ENCODE assay signal across 17 cellular contexts in genomic region chr3:94226058-94226457, GRCh38.
DNase-seq lines count a peak whose midpoint lies in the region; ATAC-seq, FAIRE-seq and TF ChIP-seq lines count a peak whose summit lies in the region.
"Had no signal": no experiment of that assay in that cellular context is flagged by ENCODE, and none has a peak within 500 bp of the region (broad histone marks: within the 10 kb centered on the region; RNA-seq: fewer than 3 reads in every experiment).

No MANE protein-coding gene starts in this region.

- intact Hi-C loops in activated CD4-positive, alpha-beta T cell treated with anti-CD3 and anti-CD28 coated beads for 36 hours (cut with DNase I, micrococcal nuclease), result no loop called here
- intact Hi-C loops in pancreas (cut with DNase I), result no loop called here
- intact Hi-C loops in psoas muscle (cut with DNase I), result no loop called here

- CTCF ChIA-PET in activated CD4-positive, alpha-beta T cell treated with anti-CD3 and anti-CD28 coated beads for 36 hours (lab: Charles Lee), result no interaction called here

- no peak overlapping the region for H3K27ac ChIP-seq in pancreas
- H3K27ac ChIP-seq in psoas muscle, result no peak overlapping the region
- H3K27ac ChIP-seq: 22Rv1, gastrocnemius medialis, Peyer's patch, stomach, VCaP had no signal

- peaks cover 5% of the 10 kb centered on the region for H3K4me1 Mint-ChIP-seq in activated CD4-positive, alpha-beta T cell treated with anti-CD3 and anti-CD28 coated beads for 36 hours
- H3K4me1 Mint-ChIP-seq: central memory CD8-positive, alpha-beta T cell had no signal

- H3K36me3 ChIP-seq in pancreas (no peaks in the 10 kb centered on the region), psoas muscle (ENCODE audit: insufficient read depth in 1 of 2, low read depth in 1 of 2) (no peaks in the 10 kb centered on the region)
- H3K36me3 ChIP-seq: gastrocnemius medialis, Peyer's patch, stomach had no signal

- H3K27ac Mint-ChIP-seq in activated CD4-positive, alpha-beta T cell treated with anti-CD3 and anti-CD28 coated beads for 36 hours, result no peak overlapping the region

- H3K9me3 ChIP-seq in pancreas (no peaks in the 10 kb centered on the region), psoas muscle (no peaks in the 10 kb centered on the region)
- H3K9me3 ChIP-seq: gastrocnemius medialis, Peyer's patch had no signal

- H3K36me3 Mint-ChIP-seq in activated CD4-positive, alpha-beta T cell treated with anti-CD3 and anti-CD28 coated beads for 36 hours (ENCODE audit: low read depth), result no peaks in the 10 kb centered on the region

- H3K4me3 Mint-ChIP-seq in activated CD4-positive, alpha-beta T cell treated with anti-CD3 and anti-CD28 coated beads for 36 hours, result no peak overlapping the region
- H3K4me3 Mint-ChIP-seq: central memory CD8-positive, alpha-beta T cell had no signal

- ATAC-seq in activated CD4-positive, alpha-beta T cell treated with anti-CD3 and anti-CD28 coated beads for 36 hours, result peak; percentile 57
- ATAC-seq in pancreas (no peak), psoas muscle (no peak)
- ATAC-seq: gastrocnemius medialis had no signal

- H3K27me3 ChIP-seq in pancreas, result no peaks in the 10 kb centered on the region
- no peaks in the 10 kb centered on the region for H3K27me3 ChIP-seq in psoas muscle (ENCODE audit: insufficient read depth in 3 of 3, low read length in 2 of 3)
- H3K27me3 ChIP-seq: gastrocnemius medialis, Peyer's patch, stomach had no signal

- H3K27me3 Mint-ChIP-seq in activated CD4-positive, alpha-beta T cell treated with anti-CD3 and anti-CD28 coated beads for 36 hours, result peaks cover 3% of the 10 kb centered on the region
- H3K27me3 Mint-ChIP-seq: central memory CD8-positive, alpha-beta T cell had no signal

- in situ Hi-C loops in astrocyte of the cerebellum (cut with HindIII; ENCODE audit: low sequenced_read_pairs), result no loop called here

- POLR2A ChIA-PET in activated CD4-positive, alpha-beta T cell treated with anti-CD3 and anti-CD28 coated beads for 36 hours (lab: Charles Lee), result no interaction called here

- no peak overlapping the region for H3K4me3 ChIP-seq in astrocyte of the cerebellum (ENCODE audit: low read depth, low read length)
- H3K4me3 ChIP-seq in pancreas, result no peak overlapping the region
- H3K4me3 ChIP-seq in psoas muscle, result no peak overlapping the region
- H3K4me3 ChIP-seq: gastrocnemius medialis, Peyer's patch, stomach had no signal

- H3K9me3 Mint-ChIP-seq in activated CD4-positive, alpha-beta T cell treated with anti-CD3 and anti-CD28 coated beads for 36 hours (ENCODE audit: low read depth), result peaks cover 9% of the 10 kb centered on the region

- no peak for DNase-seq in activated CD4-positive, alpha-beta T cell treated with anti-CD3 and anti-CD28 coated beads for 36 hours
- DNase-seq in activated CD4-positive, alpha-beta T cell treated with anti-CD3 and anti-CD28 coated beads for 4 hours, result no peak
- peak; percentile 16 for DNase-seq in astrocyte of the cerebellum (ENCODE audit: low read depth)
- peak; percentile 73 for DNase-seq in iris pigment epithelial cell (ENCODE audit: low read depth)
- DNase-seq in urothelium cell line (ENCODE audit: low spot score), result peak; percentile 44
- DNase-seq in pancreas, result no peak
- no peak for DNase-seq in psoas muscle
- DNase-seq in activated CD8-positive, alpha-beta memory T cell treated with anti-CD3 and anti-CD28 coated beads, Interleukin-2, amount 50 U/mL, for 4 hours, result no peak
- DNase-seq: activated T-cell treated with anti-CD3 and anti-CD28 coated beads, Interleukin-2, amount 50 U/mL, for 1 hour; gastrocnemius medialis; NCI-H2107; Peyer's patch; stimulated activated CD4-positive, alpha-beta T cell treated with anti-CD3 and anti-CD28 coated beads, Interleukin-4, amount 100 ng/mL, for 4 hours; stomach had no signal

- no peaks in the 10 kb centered on the region for H3K4me1 ChIP-seq in pancreas
- H3K4me1 ChIP-seq in psoas muscle, result no peaks in the 10 kb centered on the region
- H3K4me1 ChIP-seq: gastrocnemius medialis, Peyer's patch, stomach had no signal

- TF ChIP-seq CTCF in astrocyte of the cerebellum (IDR thresholded peaks at IDR 0.05; ENCODE audit: low read depth, low read length, missing control alignments), result no peak
- no peak for TF ChIP-seq CTCF in pancreas (IDR thresholded peaks at IDR 0.05)
- no peak for TF ChIP-seq CTCF in psoas muscle (IDR thresholded peaks at IDR 0.05)

- 32 to 36% methylated on average over 4 of the region's 4 CpGs for WGBS in pancreas, 2 donors
- 34 to 42% (median 35%) methylated on average over 4 of the region's 4 CpGs for WGBS in psoas muscle, 3 donors

- FAIRE-seq in urothelium cell line (lab: Jason Lieb, UNC) (no peak), pancreas (lab: Jason Lieb, UNC) (no peak)

Comparison
In these comparisons a context has a peak if more than half of its experiments do, and no peak if none do; other contexts are left out.
1. DNase-seq: peak in astrocyte of the cerebellum (single experiment), iris pigment epithelial cell (single experiment) and urothelium cell line (single experiment); none in activated CD4-positive, alpha-beta T cell treated with anti-CD3 and anti-CD28 coated beads for 36 hours (single experiment), activated CD4-positive, alpha-beta T cell treated with anti-CD3 and anti-CD28 coated beads for 4 hours (0 of 2), pancreas (0 of 6), psoas muscle (0 of 2) and activated CD8-positive, alpha-beta memory T cell treated with anti-CD3 and anti-CD28 coated beads, Interleukin-2, amount 50 U/mL, for 4 hours (single experiment).